In the genomic region with DNA sequence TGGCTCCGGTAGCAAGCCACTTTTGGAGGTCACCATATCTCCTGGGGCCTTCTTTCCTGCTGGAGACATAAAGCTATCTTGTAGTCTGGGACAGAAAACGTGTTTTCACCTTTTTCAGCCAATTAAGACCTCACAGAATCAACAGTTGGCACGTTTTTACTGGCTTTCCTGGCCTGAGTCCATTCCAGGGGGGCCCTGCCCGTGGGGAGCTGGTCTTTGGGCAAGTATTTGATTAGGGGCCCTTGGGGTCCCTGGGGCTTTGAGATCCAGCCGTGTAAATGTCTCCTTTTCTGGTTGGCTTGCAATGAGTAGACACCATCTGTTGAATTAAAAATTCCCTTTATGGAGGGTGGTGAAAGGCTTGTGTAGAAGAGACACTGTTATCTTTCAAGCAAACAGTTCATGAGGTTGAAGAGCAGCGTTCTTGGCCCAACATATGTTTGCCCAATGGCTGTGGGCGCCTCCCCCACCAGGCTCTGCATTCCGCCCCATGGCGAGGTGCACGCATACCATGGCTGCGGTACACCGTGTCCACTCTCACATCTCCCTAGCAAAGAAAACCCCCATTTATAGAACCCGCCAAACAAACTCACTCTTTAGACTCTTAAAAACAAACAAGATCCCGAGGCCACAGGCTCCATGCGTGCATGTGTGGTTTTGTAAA, we compare ENCODE assay signal across 1 cellular context.
TF ChIP-seq lines count a peak whose summit lies in the region.

No MANE protein-coding gene starts in this region.

TF ChIP-seq in HepG2, 621 proteins besides CTCF, POLR2A, EP300 and RAD21 (continued from another document and continues in another):
- TF ChIP-seq, protein P1, sequence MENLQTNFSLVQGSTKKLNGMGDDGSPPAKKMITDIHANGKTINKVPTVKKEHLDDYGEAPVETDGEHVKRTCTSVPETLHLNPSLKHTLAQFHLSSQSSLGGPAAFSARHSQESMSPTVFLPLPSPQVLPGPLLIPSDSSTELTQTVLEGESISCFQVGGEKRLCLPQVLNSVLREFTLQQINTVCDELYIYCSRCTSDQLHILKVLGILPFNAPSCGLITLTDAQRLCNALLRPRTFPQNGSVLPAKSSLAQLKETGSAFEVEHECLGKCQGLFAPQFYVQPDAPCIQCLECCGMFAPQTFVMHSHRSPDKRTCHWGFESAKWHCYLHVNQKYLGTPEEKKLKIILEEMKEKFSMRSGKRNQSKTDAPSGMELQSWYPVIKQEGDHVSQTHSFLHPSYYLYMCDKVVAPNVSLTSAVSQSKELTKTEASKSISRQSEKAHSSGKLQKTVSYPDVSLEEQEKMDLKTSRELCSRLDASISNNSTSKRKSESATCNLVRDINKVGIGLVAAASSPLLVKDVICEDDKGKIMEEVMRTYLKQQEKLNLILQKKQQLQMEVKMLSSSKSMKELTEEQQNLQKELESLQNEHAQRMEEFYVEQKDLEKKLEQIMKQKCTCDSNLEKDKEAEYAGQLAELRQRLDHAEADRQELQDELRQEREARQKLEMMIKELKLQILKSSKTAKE (CRISPR knock-in tag; IDR thresholded peaks at IDR 0.05; ENCODE audit: borderline replicate concordance), result peak; percentile 82
- TF ChIP-seq ZNF550 (CRISPR knock-in tag; IDR thresholded peaks at IDR 0.05; ENCODE audit: borderline replicate concordance), result no peak
- no peak for TF ChIP-seq KLF12 (CRISPR knock-in tag; IDR thresholded peaks at IDR 0.05; ENCODE audit: borderline replicate concordance)
- no peak for TF ChIP-seq AKAP8 (CRISPR knock-in tag; IDR thresholded peaks at IDR 0.05)
- TF ChIP-seq ZNF710 (CRISPR knock-in tag; IDR thresholded peaks at IDR 0.05; ENCODE audit: borderline replicate concordance), result peak; percentile 81
- TF ChIP-seq ZNF17 (CRISPR knock-in tag; IDR thresholded peaks at IDR 0.05), result no peak
- no peak for TF ChIP-seq CHCHD3 (CRISPR knock-in tag; IDR thresholded peaks at IDR 0.05)
- peak; percentile 94; the same call in 1 of the 2 replicates for TF ChIP-seq ZNF281 (CRISPR knock-in tag; IDR thresholded peaks at IDR 0.05; ENCODE audit: borderline replicate concordance)
- no peak for TF ChIP-seq KLF13 (CRISPR knock-in tag; IDR thresholded peaks at IDR 0.05)
- peak; percentile 60 for TF ChIP-seq PPARG (CRISPR knock-in tag; conservative IDR thresholded peaks at IDR 0.05)
- no peak for TF ChIP-seq ZNF484 (CRISPR knock-in tag; IDR thresholded peaks at IDR 0.05; ENCODE audit: borderline replicate concordance, low read depth)
- no peak for TF ChIP-seq CHD2 (IDR thresholded peaks at IDR 0.05; ENCODE audit: low read depth, low read length)
- peak; percentile 65; the same call in 1 of the 2 replicates for TF ChIP-seq NR1H2 (CRISPR knock-in tag; IDR thresholded peaks at IDR 0.05; ENCODE audit: borderline replicate concordance, low read depth)
- peak; percentile 75 for TF ChIP-seq ZBTB25 (CRISPR knock-in tag; IDR thresholded peaks at IDR 0.05)
- peak; percentile 88 for TF ChIP-seq SP5 (CRISPR knock-in tag; IDR thresholded peaks at IDR 0.05; ENCODE audit: borderline replicate concordance, low read depth)
- TF ChIP-seq, protein P2, sequence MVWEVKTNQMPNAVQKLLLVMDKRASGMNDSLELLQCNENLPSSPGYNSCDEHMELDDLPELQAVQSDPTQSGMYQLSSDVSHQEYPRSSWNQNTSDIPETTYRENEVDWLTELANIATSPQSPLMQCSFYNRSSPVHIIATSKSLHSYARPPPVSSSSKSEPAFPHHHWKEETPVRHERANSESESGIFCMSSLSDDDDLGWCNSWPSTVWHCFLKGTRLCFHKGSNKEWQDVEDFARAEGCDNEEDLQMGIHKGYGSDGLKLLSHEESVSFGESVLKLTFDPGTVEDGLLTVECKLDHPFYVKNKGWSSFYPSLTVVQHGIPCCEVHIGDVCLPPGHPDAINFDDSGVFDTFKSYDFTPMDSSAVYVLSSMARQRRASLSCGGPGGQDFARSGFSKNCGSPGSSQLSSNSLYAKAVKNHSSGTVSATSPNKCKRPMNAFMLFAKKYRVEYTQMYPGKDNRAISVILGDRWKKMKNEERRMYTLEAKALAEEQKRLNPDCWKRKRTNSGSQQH (CRISPR knock-in tag; IDR thresholded peaks at IDR 0.05; ENCODE audit: low read depth), result no peak
- TF ChIP-seq RBM22 (optimal IDR thresholded peaks at IDR 0.05; ENCODE audit: low read length), result no peak
- TF ChIP-seq KAT2B (IDR thresholded peaks at IDR 0.05; ENCODE audit: borderline replicate concordance, low read depth, low read length), result no peak
- no peak for TF ChIP-seq FOSL1 (CRISPR knock-in tag; IDR thresholded peaks at IDR 0.05; ENCODE audit: borderline replicate concordance)
- peak; percentile 88; the same call in 1 of the 2 replicates for TF ChIP-seq NCOA1 (CRISPR knock-in tag; IDR thresholded peaks at IDR 0.05)
- no peak for TF ChIP-seq DZIP1 (CRISPR knock-in tag; IDR thresholded peaks at IDR 0.05)
- TF ChIP-seq ZNF724P (CRISPR knock-in tag; IDR thresholded peaks at IDR 0.05; ENCODE audit: borderline replicate concordance), result peak; percentile 95; the same call in 1 of the 2 replicates
- no peak for TF ChIP-seq ZBTB21 (CRISPR knock-in tag; IDR thresholded peaks at IDR 0.05)
- TF ChIP-seq TMF1 (CRISPR knock-in tag; IDR thresholded peaks at IDR 0.05; ENCODE audit: low read depth), result no peak
- no peak for TF ChIP-seq RORA (CRISPR knock-in tag; IDR thresholded peaks at IDR 0.05)
- TF ChIP-seq ZEB1 (IDR thresholded peaks at IDR 0.05; ENCODE audit: insufficient replicate concordance, low read depth), result peak; percentile 34
- TF ChIP-seq ZNF678 (CRISPR knock-in tag; IDR thresholded peaks at IDR 0.05), result no peak
- TF ChIP-seq ZNF776 (CRISPR knock-in tag; IDR thresholded peaks at IDR 0.05), result no peak
- no peak for TF ChIP-seq ZNF367 (CRISPR knock-in tag; IDR thresholded peaks at IDR 0.05; ENCODE audit: borderline replicate concordance)
- no peak; the same call in 1 of the 2 replicates for TF ChIP-seq NR2C2 (CRISPR knock-in tag; IDR thresholded peaks at IDR 0.05; ENCODE audit: borderline replicate concordance)
- TF ChIP-seq SP4 (CRISPR knock-in tag; IDR thresholded peaks at IDR 0.05), result no peak
- no peak for TF ChIP-seq SRSF4 (IDR thresholded peaks at IDR 0.05; ENCODE audit: low read depth, low read length, poor library complexity, severe bottlenecking)
- no peak for TF ChIP-seq PHF8 (CRISPR knock-in tag; IDR thresholded peaks at IDR 0.05)
- TF ChIP-seq, protein P3, sequence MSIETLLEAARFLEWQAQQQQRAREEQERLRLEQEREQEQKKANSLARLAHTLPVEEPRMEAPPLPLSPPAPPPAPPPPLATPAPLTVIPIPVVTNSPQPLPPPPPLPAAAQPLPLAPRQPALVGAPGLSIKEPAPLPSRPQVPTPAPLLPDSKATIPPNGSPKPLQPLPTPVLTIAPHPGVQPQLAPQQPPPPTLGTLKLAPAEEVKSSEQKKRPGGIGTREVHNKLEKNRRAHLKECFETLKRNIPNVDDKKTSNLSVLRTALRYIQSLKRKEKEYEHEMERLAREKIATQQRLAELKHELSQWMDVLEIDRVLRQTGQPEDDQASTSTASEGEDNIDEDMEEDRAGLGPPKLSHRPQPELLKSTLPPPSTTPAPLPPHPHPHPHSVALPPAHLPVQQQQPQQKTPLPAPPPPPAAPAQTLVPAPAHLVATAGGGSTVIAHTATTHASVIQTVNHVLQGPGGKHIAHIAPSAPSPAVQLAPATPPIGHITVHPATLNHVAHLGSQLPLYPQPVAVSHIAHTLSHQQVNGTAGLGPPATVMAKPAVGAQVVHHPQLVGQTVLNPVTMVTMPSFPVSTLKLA (IDR thresholded peaks at IDR 0.05), result 0 out of 2 replicates have a peak, but pooled peaks have one; percentile 15
- peak; percentile 78 for TF ChIP-seq KDM6A (CRISPR knock-in tag; IDR thresholded peaks at IDR 0.05; ENCODE audit: low read depth)
- peak; percentile 57; the same call in 1 of the 2 replicates for TF ChIP-seq RBFOX2 (IDR thresholded peaks at IDR 0.05; ENCODE audit: low read depth, low read length)
- TF ChIP-seq ERF (CRISPR knock-in tag; IDR thresholded peaks at IDR 0.05), result peak; percentile 83; the same call in 1 of the 2 replicates
- TF ChIP-seq TEAD3 (CRISPR knock-in tag; optimal IDR thresholded peaks at IDR 0.05; ENCODE audit: borderline replicate concordance), result peak; percentile 99
- TF ChIP-seq HOXA7 (CRISPR knock-in tag; IDR thresholded peaks at IDR 0.05), result no peak
- TF ChIP-seq ZNF766 (CRISPR knock-in tag; IDR thresholded peaks at IDR 0.05; ENCODE audit: borderline replicate concordance), result 0 out of 2 replicates have a peak, but pooled peaks have one; percentile 57
- no peak for TF ChIP-seq BHLHE40 (IDR thresholded peaks at IDR 0.05; ENCODE audit: low read length)
- TF ChIP-seq ZNF337 (CRISPR knock-in tag; IDR thresholded peaks at IDR 0.05; ENCODE audit: borderline replicate concordance, low read depth), result no peak
- TF ChIP-seq ZBTB49 (CRISPR knock-in tag; IDR thresholded peaks at IDR 0.05; ENCODE audit: borderline replicate concordance), result no peak
- TF ChIP-seq MAFK (conservative IDR thresholded peaks at IDR 0.05 in 1 of 2, IDR thresholded peaks at IDR 0.05 in 1 of 2; ENCODE audit: low read length in 2 of 2), result no peak
- TF ChIP-seq EZH2 (conservative IDR thresholded peaks at IDR 0.05; ENCODE audit: low read depth, low read length), result no peak
